9 cellular contexts compared by ENCODE assay signal in the genomic region with DNA sequence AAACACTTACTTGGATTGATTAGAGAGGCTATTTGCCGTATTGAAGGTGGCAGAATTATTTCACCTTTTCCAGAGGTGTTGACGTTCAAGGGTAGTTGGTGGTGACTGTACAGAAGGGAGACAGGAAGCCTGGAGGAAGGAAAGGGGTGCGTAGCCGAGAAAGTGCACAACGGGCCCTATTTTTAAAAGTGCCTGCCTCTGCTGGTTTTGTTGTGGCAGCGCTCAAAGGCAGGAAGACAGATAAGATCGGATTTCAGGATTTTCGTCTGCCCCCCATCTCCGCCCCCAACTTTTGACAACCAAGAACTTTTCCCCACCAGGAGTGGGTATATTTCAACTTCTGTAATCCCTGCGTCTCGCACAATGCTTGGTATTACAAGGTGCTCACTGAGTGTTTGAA. TPM values are rescaled to one million over a fixed set of nuclear protein-coding genes. Genes with fewer than 3 reads are reported as not detected.
DNase-seq lines count a peak whose midpoint lies in the region; ATAC-seq and TF ChIP-seq lines count a peak whose summit lies in the region.
"Had no signal": no experiment of that assay in that cellular context is flagged by ENCODE, and none has a peak within 500 bp of the region (broad histone marks: within the 10 kb centered on the region; RNA-seq: fewer than 3 reads in every experiment).

No MANE protein-coding gene starts in this region.

- intact Hi-C loops in CD4-positive, alpha-beta T cell (cut with DNase I, micrococcal nuclease): loop anchor here (2.0 to 5.0 kb wide), 5 partner anchors 17 to 43 kb away; a partner anchor contains a TSS
- intact Hi-C loops in dorsolateral prefrontal cortex (cut with DNase I): no loop called here

- no peaks in the 10 kb centered on the region for H3K27me3 ChIP-seq in CD4-positive, alpha-beta T cell (ENCODE audit: control insufficient read depth, insufficient read depth, low read length)
- H3K27me3 ChIP-seq in osteoblast (ENCODE audit: insufficient read depth, low read length) (no peaks in the 10 kb centered on the region), dorsolateral prefrontal cortex (peaks cover 0 to 5% (median 0%) of the 10 kb centered on the region in 45 donors)

- H3K4me3 Mint-ChIP-seq in CD4-positive, alpha-beta T cell: peak overlapping the region; percentile 76
- peak overlapping the region; percentile 65 for H3K4me3 Mint-ChIP-seq in activated naive CD8-positive, alpha-beta T cell
- H3K4me3 Mint-ChIP-seq: neural crest cell had no signal

- no peak overlapping the region for H3K4me2 ChIP-seq in osteoblast (ENCODE audit: insufficient read depth, low read length)

- H3K4me1 Mint-ChIP-seq in CD4-positive, alpha-beta T cell (ENCODE audit: low read depth): peaks cover 8% of the 10 kb centered on the region
- peaks cover 41% of the 10 kb centered on the region for H3K4me1 Mint-ChIP-seq in activated naive CD8-positive, alpha-beta T cell (ENCODE audit: low read depth)

- CTCF ChIA-PET in CD4-positive, alpha-beta T cell (lab: Charles Lee): interaction anchor here (1.5 kb wide), 1 partner anchor 18 kb away, joined by 5 read pairs; no protein-coding TSS in a partner anchor

- no peak overlapping the region for H2AFZ ChIP-seq in osteoblast (ENCODE audit: low read length)

- no peaks in the 10 kb centered on the region for H3K9me3 ChIP-seq in CD4-positive, alpha-beta T cell (ENCODE audit: control insufficient read depth, low read length)
- H3K9me3 ChIP-seq in KOPT-K1 (ENCODE audit: insufficient read depth, low read length, poor library complexity, severe bottlenecking) (no peaks in the 10 kb centered on the region), osteoblast (ENCODE audit: low read depth, low read length) (no peaks in the 10 kb centered on the region)

- no peaks in the 10 kb centered on the region for H3K9me3 Mint-ChIP-seq in CD4-positive, alpha-beta T cell
- no peaks in the 10 kb centered on the region for H3K9me3 Mint-ChIP-seq in activated naive CD8-positive, alpha-beta T cell (ENCODE audit: low read depth)
- H3K9me3 Mint-ChIP-seq: neural crest cell had no signal

- POLR2A ChIA-PET in CD4-positive, alpha-beta T cell (lab: Charles Lee): interaction anchor here (1.3 to 6.2 kb wide), 4 partner anchors 17 to 38 kb away, joined by 5 to 105 read pairs (median 8); a partner anchor contains a TSS

- H3K36me3 ChIP-seq in KOPT-K1 (ENCODE audit: insufficient read depth, low read length) (no peaks in the 10 kb centered on the region), osteoblast (ENCODE audit: insufficient read depth, low read length) (peaks cover 55% of the 10 kb centered on the region)

- no peaks in the 10 kb centered on the region for H3K36me3 Mint-ChIP-seq in CD4-positive, alpha-beta T cell (ENCODE audit: low read depth)
- H3K36me3 Mint-ChIP-seq in activated naive CD8-positive, alpha-beta T cell: no peaks in the 10 kb centered on the region

- ATAC-seq in CD4-positive, alpha-beta T cell (ENCODE audit: poor library complexity): peak; percentile 46
- ATAC-seq in HG03097 (IDR thresholded peaks at IDR 0.05; ENCODE audit: low FRiP score, unreplicated experiment): no peak
- no peak for ATAC-seq in GM21825 (IDR thresholded peaks at IDR 0.05; ENCODE audit: unreplicated experiment)

- peaks cover 90% of the 10 kb centered on the region for H3K79me2 ChIP-seq in osteoblast (ENCODE audit: insufficient read depth, low read length)

- H4K20me1 ChIP-seq in osteoblast (ENCODE audit: insufficient read depth, low read length): peaks cover 3% of the 10 kb centered on the region

- H3K27me3 Mint-ChIP-seq in CD4-positive, alpha-beta T cell: no peaks in the 10 kb centered on the region
- H3K27me3 Mint-ChIP-seq in activated naive CD8-positive, alpha-beta T cell: no peaks in the 10 kb centered on the region

- peaks cover 89% of the 10 kb centered on the region for H3K4me1 ChIP-seq in osteoblast (ENCODE audit: insufficient read depth, low read length)

- H3K4me3 ChIP-seq in osteoblast (ENCODE audit: insufficient read depth, low read length) (no peak overlapping the region), dorsolateral prefrontal cortex (no peak overlapping the region)

- peak in 7 of 10 experiments; percentile 24 to 52 (median 33) for DNase-seq in CD4-positive, alpha-beta T cell
- DNase-seq in osteoblast (ENCODE audit: insufficient read length, low spot score, missing footprints) (no peak), dorsolateral prefrontal cortex (no peak), NCI-H510A (lab: John Stamatoyannopoulos, UW) (no peak)

- no peak for TF ChIP-seq CTCF in CD4-positive, alpha-beta T cell (IDR thresholded peaks at IDR 0.05)
- TF ChIP-seq CTCF in osteoblast (IDR thresholded peaks at IDR 0.05; ENCODE audit: extremely low read depth, low read depth, low read length): no peak
- TF ChIP-seq CTCF in dorsolateral prefrontal cortex (IDR thresholded peaks at IDR 0.05 in 54 of 56, conservative IDR thresholded peaks at IDR 0.05 in 2 of 56; ENCODE audit: low read depth in 1 of 56, partially characterized antibody in 56 of 56): no peak

- no peak overlapping the region for H3K27ac Mint-ChIP-seq in CD4-positive, alpha-beta T cell
- no peak overlapping the region for H3K27ac Mint-ChIP-seq in activated naive CD8-positive, alpha-beta T cell

- H3K27ac ChIP-seq in CD4-positive, alpha-beta T cell (ENCODE audit: low read depth, low read length): peak overlapping the region; percentile 34
- peak overlapping the region; percentile 68 for H3K27ac ChIP-seq in KOPT-K1 (ENCODE audit: low read depth, low read length, poor library complexity, severe bottlenecking)
- peak overlapping the region; percentile 99 for H3K27ac ChIP-seq in osteoblast (ENCODE audit: low read depth, low read length)
- peak overlapping the region in 1 of 59 donors; percentile 23 for H3K27ac ChIP-seq in dorsolateral prefrontal cortex

RNA-seq across cellular contexts. Expression of a gene that starts 38.5 kb away (rescaled TPM):
- total RNA-seq in CD4-positive, alpha-beta T cell: 10 to 100 TPM; 30.0 to 31.0 TPM
- total RNA-seq in osteoblast (41.8 and 60.1 TPM in 2 replicates), dorsolateral prefrontal cortex (10 to 100 TPM; 14.8 to 63.4 (median 37.5) TPM)

Comparison
In these comparisons a context has a peak if more than half of its experiments do, and no peak if none do; other contexts are left out.
1. DNase-seq: peak in CD4-positive, alpha-beta T cell (7 of 10); none in osteoblast (single experiment), dorsolateral prefrontal cortex (0 of 10) and NCI-H510A (single experiment).
2. intact Hi-C loops: an anchor here in CD4-positive, alpha-beta T cell (2.0 to 5.0 kb wide); none called in dorsolateral prefrontal cortex.